16 cellular contexts compared by ENCODE assay signal in genomic region chr6:34150766-34151165, GRCh38. TPM values are rescaled to one million over a fixed set of nuclear protein-coding genes. Genes with fewer than 3 reads are reported as not detected.
DNase-seq lines count a peak whose midpoint lies in the region; ATAC-seq, FAIRE-seq and TF ChIP-seq lines count a peak whose summit lies in the region.
"Had no signal": no experiment of that assay in that cellular context is flagged by ENCODE, and none has a peak within 500 bp of the region (broad histone marks: within the 10 kb centered on the region; RNA-seq: fewer than 3 reads in every experiment).

No MANE protein-coding gene starts in this region.

- H3K79me2 ChIP-seq in neural cell (replicated peaks; ENCODE audit: insufficient read depth, low read length) = no peaks in the 10 kb centered on the region

- H2AFZ ChIP-seq in neural cell (ENCODE audit: low read depth, low read length) = no peak overlapping the region

- H3K9ac ChIP-seq in neural cell (ENCODE audit: low read length) = peak overlapping the region; percentile 31
- H3K9ac ChIP-seq: BLaER1 had no signal

- H3K4me1 Mint-ChIP-seq in chondrocyte (ENCODE audit: low read depth) = peaks cover 7% of the 10 kb centered on the region
- no peaks in the 10 kb centered on the region for H3K4me1 Mint-ChIP-seq in activated T-helper 17 cell treated with anti-CD3 and anti-CD28 coated beads, Interleukin-2, amount 50 U/mL, for 72 hours

- H3K4me3 ChIP-seq in neural cell (ENCODE audit: low read length) (peak overlapping the region; percentile 40), gastrocnemius medialis (no peak overlapping the region)
- H3K4me3 ChIP-seq: BLaER1, K562 had no signal

- in situ Hi-C loops in gastrocnemius medialis (cut with MboI; ENCODE audit: low sequenced_read_pairs in 4 of 4) = loop anchor here (5.0 to 25.0 kb wide), 4 partner anchors 93 to 388 kb away; no protein-coding TSS in a partner anchor

- H3K36me3 Mint-ChIP-seq in chondrocyte (ENCODE audit: low read depth) = no peaks in the 10 kb centered on the region
- H3K36me3 Mint-ChIP-seq in activated T-helper 17 cell treated with anti-CD3 and anti-CD28 coated beads, Interleukin-2, amount 50 U/mL, for 72 hours (ENCODE audit: low read depth) = no peaks in the 10 kb centered on the region

- H3K9me3 Mint-ChIP-seq in chondrocyte (ENCODE audit: low read depth) = no peaks in the 10 kb centered on the region
- H3K9me3 Mint-ChIP-seq in activated T-helper 17 cell treated with anti-CD3 and anti-CD28 coated beads, Interleukin-2, amount 50 U/mL, for 72 hours = no peaks in the 10 kb centered on the region

- H3K4me2 ChIP-seq in neural cell (ENCODE audit: low read length) = peak overlapping the region; percentile 69
- H3K4me2 ChIP-seq: BLaER1 had no signal

- FAIRE-seq in D721Med (lab: Jason Lieb, UNC) = no peak
- FAIRE-seq: GM18507, K562 had no signal

- H3K4me3 Mint-ChIP-seq in chondrocyte (ENCODE audit: unreplicated experiment) = no peak overlapping the region
- no peak overlapping the region for H3K4me3 Mint-ChIP-seq in activated T-helper 17 cell treated with anti-CD3 and anti-CD28 coated beads, Interleukin-2, amount 50 U/mL, for 72 hours

- H3K36me3 ChIP-seq in neural cell (ENCODE audit: insufficient read depth, low read length) (no peaks in the 10 kb centered on the region), gastrocnemius medialis (no peaks in the 10 kb centered on the region)
- H3K36me3 ChIP-seq: BLaER1 had no signal

- H3K27me3 ChIP-seq in neural cell (ENCODE audit: insufficient read depth, low read depth, low read length) (peaks cover 20% of the 10 kb centered on the region), gastrocnemius medialis (peaks cover 14 to 26% (median 20%) of the 10 kb centered on the region in 3 donors)

- no peak for TF ChIP-seq POLR2A in gastrocnemius medialis (IDR thresholded peaks at IDR 0.05)

- no peaks in the 10 kb centered on the region for H3K9me2 ChIP-seq in neural cell (ENCODE audit: insufficient read depth, low read length)

- peaks cover 38% of the 10 kb centered on the region for H3K27me3 Mint-ChIP-seq in chondrocyte (ENCODE audit: low read depth)
- peaks cover 48% of the 10 kb centered on the region for H3K27me3 Mint-ChIP-seq in activated T-helper 17 cell treated with anti-CD3 and anti-CD28 coated beads, Interleukin-2, amount 50 U/mL, for 72 hours

- ATAC-seq in HG03432 (IDR thresholded peaks at IDR 0.05; ENCODE audit: unreplicated experiment) = no peak
- no peak for ATAC-seq in gastrocnemius medialis
- no peak for ATAC-seq in activated T-helper 17 cell treated with anti-CD3 and anti-CD28 coated beads, Interleukin-2, amount 50 U/mL, for 72 hours (replicated peaks)
- ATAC-seq: K562, Right ventricle myocardium inferior had no signal

- H4K20me1 ChIP-seq in neural cell (ENCODE audit: insufficient read depth) = no peaks in the 10 kb centered on the region
- H4K20me1 ChIP-seq: BLaER1 had no signal

- TF ChIP-seq EP300 in neural cell (conservative IDR thresholded peaks at IDR 0.05; ENCODE audit: poor library complexity, severe bottlenecking) = no peak

- H3K27ac Mint-ChIP-seq in chondrocyte (ENCODE audit: unreplicated experiment) = no peak overlapping the region
- no peak overlapping the region for H3K27ac Mint-ChIP-seq in activated T-helper 17 cell treated with anti-CD3 and anti-CD28 coated beads, Interleukin-2, amount 50 U/mL, for 72 hours

- intact Hi-C loops in gastrocnemius medialis (cut with DNase I; ENCODE audit: low total_unique reads) = loop anchor here (10.0 kb wide), 1 partner anchor 566 kb away; the partner anchor contains the start of gene BAK1

- TF ChIP-seq RAD21 in neural cell (conservative IDR thresholded peaks at IDR 0.05) = no peak

- H3K27ac ChIP-seq in neural cell (ENCODE audit: low read length) (no peak overlapping the region), gastrocnemius medialis (no peak overlapping the region)
- H3K27ac ChIP-seq: 22Rv1, BLaER1, HL-60 had no signal

- no peaks in the 10 kb centered on the region for H3F3A ChIP-seq in neural cell (ENCODE audit: insufficient read depth, low read length, poor library complexity, severe bottlenecking)

- peak; percentile 32 for DNase-seq in NCI-H82 treated with DMSO at 0.1 percent for 48 hours (lab: John Stamatoyannopoulos, UW; ENCODE audit: unreplicated experiment)
- DNase-seq in NCI-H82 (lab: John Stamatoyannopoulos, UW) = no peak
- peak; percentile 11 for DNase-seq in D721Med (ENCODE audit: insufficient read length, low spot score)
- DNase-seq in chondrocyte (ENCODE audit: low spot score) = peak; percentile 52
- DNase-seq in gastrocnemius medialis = no peak
- DNase-seq: NCI-H2081 treated with DMSO at 0.1 percent for 48 hours, NCI-H524 treated with DMSO at 0.1 percent for 48 hours had no signal

- peaks cover 11 to 14% of the 10 kb centered on the region in 2 donors for H3K4me1 ChIP-seq in gastrocnemius medialis

- TF ChIP-seq CTCF in D721Med (IDR thresholded peaks at IDR 0.05; ENCODE audit: insufficient read depth, missing control alignments) (no peak), chondrocyte (IDR thresholded peaks at IDR 0.05) (no peak), neural cell (IDR thresholded peaks at IDR 0.05; ENCODE audit: poor library complexity, severe bottlenecking) (no peak), gastrocnemius medialis (IDR thresholded peaks at IDR 0.05 in 4 of 5, conservative IDR thresholded peaks at IDR 0.05 in 1 of 5) (no peak)

- H3K9me3 ChIP-seq in neural cell (ENCODE audit: low read length) = no peaks in the 10 kb centered on the region
- H3K9me3 ChIP-seq in gastrocnemius medialis = no peaks in the 10 kb centered on the region
- H3K9me3 ChIP-seq: BLaER1 had no signal

TF ChIP-seq in neural cell, 6 proteins besides CTCF, POLR2A, EP300 and RAD21:
- TF ChIP-seq EZH2 (IDR thresholded peaks at IDR 0.05; ENCODE audit: borderline replicate concordance, insufficient read depth, low read length, poor library complexity, severe bottlenecking) (no peak), MXI1 (conservative IDR thresholded peaks at IDR 0.05; ENCODE audit: poor library complexity, severe bottlenecking) (no peak), SMC3 (conservative IDR thresholded peaks at IDR 0.05; ENCODE audit: poor library complexity) (no peak), TAF1 (IDR thresholded peaks at IDR 0.05; ENCODE audit: low read depth) (no peak), REST (IDR thresholded peaks at IDR 0.05; ENCODE audit: borderline replicate concordance) (no peak), POLR2AphosphoS5 (IDR thresholded peaks at IDR 0.05) (no peak)

RNA-seq across cellular contexts. Expression of gene GRM4, which starts 4.9 kb away (rescaled TPM):
- 0.26 to 0.92 TPM (median 0.27 TPM) in 3 replicates for total RNA-seq in chondrocyte
- 2.1 and 3.7 TPM in 2 replicates for polyA plus RNA-seq in neural cell
- 6.0 and 8.0 TPM in 2 replicates for polyA minus RNA-seq in neural cell
- total RNA-seq in gastrocnemius medialis = under 1 TPM in 1 of 4 donors, not detected in 3; 0.03 TPM
- not detected for total RNA-seq in activated T-helper 17 cell treated with anti-CD3 and anti-CD28 coated beads, Interleukin-2, amount 50 U/mL, for 72 hours
- total RNA-seq: Right ventricle myocardium inferior had no signal
- polyA plus RNA-seq: K562 had no signal

Comparison
In these comparisons a context has a peak if more than half of its experiments do, and no peak if none do; other contexts are left out.
1. DNase-seq: peak in NCI-H82 treated with DMSO at 0.1 percent for 48 hours (single experiment), D721Med (single experiment) and chondrocyte (single experiment); none in NCI-H82 (single experiment) and gastrocnemius medialis (0 of 2).